In genomic region chr11:95715777-95716241, GRCh38 we compare ENCODE assay signal across 9 cellular contexts.
DNase-seq lines count a peak whose midpoint lies in the region; ATAC-seq, FAIRE-seq and TF ChIP-seq lines count a peak whose summit lies in the region.
"Had no signal": no experiment of that assay in that cellular context is flagged by ENCODE, and none has a peak within 500 bp of the region (broad histone marks: within the 10 kb centered on the region; RNA-seq: fewer than 3 reads in every experiment).

No MANE protein-coding gene starts in this region.

- no peaks in the 10 kb centered on the region for H3K27me3 Mint-ChIP-seq in naive B cell

- peaks cover 0 to 19% (median 10%) of the 10 kb centered on the region in 7 donors for H3K9me3 Mint-ChIP-seq in naive B cell

- H3K27ac Mint-ChIP-seq in naive B cell: peak overlapping the region; percentile 99 to 100 (median 100)

- intact Hi-C loops in adrenal gland (cut with DNase I): no loop called here

- FAIRE-seq in D721Med (lab: Jason Lieb, UNC): no peak

- TF ChIP-seq CTCF in AG10803 (conservative IDR thresholded peaks at IDR 0.05; ENCODE audit: low read length) (no peak), adrenal gland (IDR thresholded peaks at IDR 0.05) (no peak), D721Med (IDR thresholded peaks at IDR 0.05; ENCODE audit: insufficient read depth, missing control alignments) (no peak)

- ATAC-seq in GM19463 (IDR thresholded peaks at IDR 0.05; ENCODE audit: unreplicated experiment) (peak; percentile 76), HG03457 (IDR thresholded peaks at IDR 0.05; ENCODE audit: unreplicated experiment) (peak; percentile 87), naive B cell (ENCODE audit: low read depth in 2 of 2) (peak; percentile 81 to 87)

- TF ChIP-seq POLR2A in adrenal gland (IDR thresholded peaks at IDR 0.05): no peak

- H3K4me3 Mint-ChIP-seq in naive B cell: peak overlapping the region; percentile 38 to 90 (median 70)

- H3K36me3 ChIP-seq in adrenal gland (replicated peaks in 1 of 2): no peaks in the 10 kb centered on the region
- H3K36me3 ChIP-seq: right lobe of liver had no signal

- DNase-seq in AG10803 (ENCODE audit: low read depth) (peak; percentile 63), naive B cell (peak; percentile 94), adrenal gland (no peak), HT-29 (ENCODE audit: low spot score) (no peak), D721Med (ENCODE audit: insufficient read length, low spot score) (no peak)
- DNase-seq in activated T-helper 9 cell treated with anti-CD3 and anti-CD28 coated beads, Interleukin-2, amount 50 U/mL, for 16 hours (ENCODE audit: low read depth): peak; percentile 23
- DNase-seq: right lobe of liver had no signal

- 33 to 44% (median 39%) methylated on average over 2 of the region's 2 CpGs for WGBS in adrenal gland, 4 donors

- peaks cover 5 to 13% of the 10 kb centered on the region in 2 donors for H3K36me3 Mint-ChIP-seq in naive B cell

- peaks cover 0 to 3% of the 10 kb centered on the region in 2 donors for H3K4me1 ChIP-seq in adrenal gland (replicated peaks in 1 of 2)
- H3K4me1 ChIP-seq: right lobe of liver had no signal

- H3K9me3 ChIP-seq in adrenal gland (replicated peaks in 1 of 3): no peaks in the 10 kb centered on the region
- H3K9me3 ChIP-seq: right lobe of liver had no signal

- H3K27me3 ChIP-seq in adrenal gland: no peaks in the 10 kb centered on the region
- H3K27me3 ChIP-seq: right lobe of liver had no signal

- no peak overlapping the region for H3K27ac ChIP-seq in adrenal gland
- H3K27ac ChIP-seq: right lobe of liver had no signal

- H3K4me3 ChIP-seq in AG10803 (ENCODE audit: low read length): no peak overlapping the region
- H3K4me3 ChIP-seq in adrenal gland: no peak overlapping the region
- H3K4me3 ChIP-seq: right lobe of liver had no signal

- H3K4me1 Mint-ChIP-seq in naive B cell: peaks cover 63 to 90% (median 82%) of the 10 kb centered on the region in 3 donors

Comparison
In these comparisons a context has a peak if more than half of its experiments do, and no peak if none do; other contexts are left out.
1. DNase-seq: peak in AG10803 (single experiment), activated T-helper 9 cell treated with anti-CD3 and anti-CD28 coated beads, Interleukin-2, amount 50 U/mL, for 16 hours (single experiment) and naive B cell (single experiment); none in adrenal gland (0 of 7), HT-29 (single experiment) and D721Med (single experiment).
2. Peak in every context shown above with its lines, with median percentiles within 50 percentile points of each other: ATAC-seq.